1 cellular context compared by ENCODE assay signal in the genomic region with DNA sequence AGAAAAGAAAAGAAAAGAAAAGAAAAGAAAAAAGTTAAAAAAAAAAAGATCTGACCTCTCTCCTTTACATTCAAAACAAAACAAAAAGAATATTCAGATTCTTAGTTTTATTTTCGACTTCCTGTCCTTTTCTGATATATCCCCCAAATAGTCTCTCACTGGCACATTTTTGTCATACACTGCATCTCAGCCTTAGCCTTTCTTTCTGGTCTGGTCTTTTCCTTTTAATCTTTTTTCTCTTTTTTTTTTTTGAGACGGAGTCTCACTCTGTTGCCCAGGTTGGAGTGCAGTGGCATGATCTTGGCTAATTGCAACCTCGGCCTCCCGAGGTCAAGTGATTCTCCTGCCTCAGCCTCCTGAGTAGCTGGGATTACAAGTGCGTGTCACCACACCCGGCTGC.
TF ChIP-seq lines count a peak whose summit lies in the region.

No MANE protein-coding gene starts in this region.

TF ChIP-seq in GM23338, 12 proteins besides CTCF, POLR2A, EP300 and RAD21 (continued from another document):
- TF ChIP-seq REST (IDR thresholded peaks at IDR 0.05; ENCODE audit: unreplicated experiment) (no peak), JUNB (IDR thresholded peaks at IDR 0.05; ENCODE audit: unreplicated experiment) (no peak), NANOG (IDR thresholded peaks at IDR 0.05; ENCODE audit: borderline replicate concordance) (no peak), ZNF114 (CRISPR knock-in tag; IDR thresholded peaks at IDR 0.05) (no peak), CREB1 (CRISPR knock-in tag; IDR thresholded peaks at IDR 0.05; ENCODE audit: low read depth) (no peak), EZH2 (IDR thresholded peaks at IDR 0.05; ENCODE audit: low read depth, unreplicated experiment) (no peak), ZNF331 (CRISPR knock-in tag; IDR thresholded peaks at IDR 0.05; ENCODE audit: low read depth) (no peak), STAT1 (IDR thresholded peaks at IDR 0.05; ENCODE audit: unreplicated experiment) (no peak)
- TF ChIP-seq, protein P1, sequence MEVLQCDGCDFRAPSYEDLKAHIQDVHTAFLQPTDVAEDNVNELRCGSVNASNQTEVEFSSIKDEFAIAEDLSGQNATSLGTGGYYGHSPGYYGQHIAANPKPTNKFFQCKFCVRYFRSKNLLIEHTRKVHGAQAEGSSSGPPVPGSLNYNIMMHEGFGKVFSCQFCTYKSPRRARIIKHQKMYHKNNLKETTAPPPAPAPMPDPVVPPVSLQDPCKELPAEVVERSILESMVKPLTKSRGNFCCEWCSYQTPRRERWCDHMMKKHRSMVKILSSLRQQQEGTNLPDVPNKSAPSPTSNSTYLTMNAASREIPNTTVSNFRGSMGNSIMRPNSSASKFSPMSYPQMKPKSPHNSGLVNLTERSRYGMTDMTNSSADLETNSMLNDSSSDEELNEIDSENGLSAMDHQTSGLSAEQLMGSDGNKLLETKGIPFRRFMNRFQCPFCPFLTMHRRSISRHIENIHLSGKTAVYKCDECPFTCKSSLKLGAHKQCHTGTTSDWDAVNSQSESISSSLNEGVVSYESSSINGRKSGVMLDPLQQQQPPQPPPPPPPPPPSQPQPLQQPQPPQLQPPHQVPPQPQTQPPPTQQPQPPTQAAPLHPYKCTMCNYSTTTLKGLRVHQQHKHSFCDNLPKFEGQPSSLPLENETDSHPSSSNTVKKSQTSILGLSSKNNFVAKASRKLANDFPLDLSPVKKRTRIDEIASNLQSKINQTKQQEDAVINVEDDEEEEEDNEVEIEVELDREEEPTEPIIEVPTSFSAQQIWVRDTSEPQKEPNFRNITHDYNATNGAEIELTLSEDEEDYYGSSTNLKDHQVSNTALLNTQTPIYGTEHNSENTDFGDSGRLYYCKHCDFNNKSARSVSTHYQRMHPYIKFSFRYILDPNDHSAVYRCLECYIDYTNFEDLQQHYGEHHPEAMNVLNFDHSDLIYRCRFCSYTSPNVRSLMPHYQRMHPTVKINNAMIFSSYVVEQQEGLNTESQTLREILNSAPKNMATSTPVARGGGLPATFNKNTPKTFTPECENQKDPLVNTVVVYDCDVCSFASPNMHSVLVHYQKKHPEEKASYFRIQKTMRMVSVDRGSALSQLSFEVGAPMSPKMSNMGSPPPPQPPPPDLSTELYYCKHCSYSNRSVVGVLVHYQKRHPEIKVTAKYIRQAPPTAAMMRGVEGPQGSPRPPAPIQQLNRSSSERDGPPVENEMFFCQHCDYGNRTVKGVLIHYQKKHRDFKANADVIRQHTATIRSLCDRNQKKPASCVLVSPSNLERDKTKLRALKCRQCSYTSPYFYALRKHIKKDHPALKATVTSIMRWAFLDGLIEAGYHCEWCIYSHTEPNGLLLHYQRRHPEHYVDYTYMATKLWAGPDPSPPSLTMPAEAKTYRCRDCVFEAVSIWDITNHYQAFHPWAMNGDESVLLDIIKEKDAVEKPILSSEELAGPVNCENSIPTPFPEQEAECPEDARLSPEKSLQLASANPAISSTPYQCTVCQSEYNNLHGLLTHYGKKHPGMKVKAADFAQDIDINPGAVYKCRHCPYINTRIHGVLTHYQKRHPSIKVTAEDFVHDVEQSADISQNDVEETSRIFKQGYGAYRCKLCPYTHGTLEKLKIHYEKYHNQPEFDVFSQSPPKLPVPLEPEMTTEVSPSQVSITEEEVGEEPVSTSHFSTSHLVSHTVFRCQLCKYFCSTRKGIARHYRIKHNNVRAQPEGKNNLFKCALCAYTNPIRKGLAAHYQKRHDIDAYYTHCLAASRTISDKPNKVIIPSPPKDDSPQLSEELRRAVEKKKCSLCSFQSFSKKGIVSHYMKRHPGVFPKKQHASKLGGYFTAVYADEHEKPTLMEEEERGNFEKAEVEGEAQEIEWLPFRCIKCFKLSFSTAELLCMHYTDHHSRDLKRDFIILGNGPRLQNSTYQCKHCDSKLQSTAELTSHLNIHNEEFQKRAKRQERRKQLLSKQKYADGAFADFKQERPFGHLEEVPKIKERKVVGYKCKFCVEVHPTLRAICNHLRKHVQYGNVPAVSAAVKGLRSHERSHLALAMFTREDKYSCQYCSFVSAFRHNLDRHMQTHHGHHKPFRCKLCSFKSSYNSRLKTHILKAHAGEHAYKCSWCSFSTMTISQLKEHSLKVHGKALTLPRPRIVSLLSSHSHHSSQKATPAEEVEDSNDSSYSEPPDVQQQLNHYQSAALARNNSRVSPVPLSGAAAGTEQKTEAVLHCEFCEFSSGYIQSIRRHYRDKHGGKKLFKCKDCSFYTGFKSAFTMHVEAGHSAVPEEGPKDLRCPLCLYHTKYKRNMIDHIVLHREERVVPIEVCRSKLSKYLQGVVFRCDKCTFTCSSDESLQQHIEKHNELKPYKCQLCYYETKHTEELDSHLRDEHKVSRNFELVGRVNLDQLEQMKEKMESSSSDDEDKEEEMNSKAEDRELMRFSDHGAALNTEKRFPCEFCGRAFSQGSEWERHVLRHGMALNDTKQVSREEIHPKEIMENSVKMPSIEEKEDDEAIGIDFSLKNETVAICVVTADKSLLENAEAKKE (CRISPR knock-in tag; IDR thresholded peaks at IDR 0.05) = no peak
- TF ChIP-seq, protein P2, sequence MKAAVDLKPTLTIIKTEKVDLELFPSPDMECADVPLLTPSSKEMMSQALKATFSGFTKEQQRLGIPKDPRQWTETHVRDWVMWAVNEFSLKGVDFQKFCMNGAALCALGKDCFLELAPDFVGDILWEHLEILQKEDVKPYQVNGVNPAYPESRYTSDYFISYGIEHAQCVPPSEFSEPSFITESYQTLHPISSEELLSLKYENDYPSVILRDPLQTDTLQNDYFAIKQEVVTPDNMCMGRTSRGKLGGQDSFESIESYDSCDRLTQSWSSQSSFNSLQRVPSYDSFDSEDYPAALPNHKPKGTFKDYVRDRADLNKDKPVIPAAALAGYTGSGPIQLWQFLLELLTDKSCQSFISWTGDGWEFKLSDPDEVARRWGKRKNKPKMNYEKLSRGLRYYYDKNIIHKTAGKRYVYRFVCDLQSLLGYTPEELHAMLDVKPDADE (IDR thresholded peaks at IDR 0.05) = no peak
